ENCODE assay signal across 19 cellular contexts in genomic region chr1:40197656-40198055, GRCh38. TPM values are rescaled to one million over a fixed set of nuclear protein-coding genes. Genes with fewer than 3 reads are reported as not detected.
DNase-seq lines count a peak whose midpoint lies in the region; ATAC-seq, FAIRE-seq and TF ChIP-seq lines count a peak whose summit lies in the region.
"Had no signal": no experiment of that assay in that cellular context is flagged by ENCODE, and none has a peak within 500 bp of the region (broad histone marks: within the 10 kb centered on the region; RNA-seq: fewer than 3 reads in every experiment).

No MANE protein-coding gene starts in this region.

- H3K36me3 ChIP-seq in cardiac muscle cell = peaks cover 30% of the 10 kb centered on the region
- peaks cover 0 to 92% (median 9%) of the 10 kb centered on the region in 9 donors for H3K36me3 ChIP-seq in heart right ventricle
- H3K36me3 ChIP-seq in OCI-LY1 (ENCODE audit: insufficient read depth, low read length) = peaks cover 59% of the 10 kb centered on the region
- peaks cover 59% of the 10 kb centered on the region for H3K36me3 ChIP-seq in endodermal cell (ENCODE audit: control insufficient read depth, insufficient read depth, low read length)
- peaks cover 74% of the 10 kb centered on the region for H3K36me3 ChIP-seq in lower lobe of right lung
- H3K36me3 ChIP-seq: uterus had no signal

- ATAC-seq in heart right ventricle (no peak), lower lobe of right lung (no peak)
- ATAC-seq: gastroesophageal sphincter had no signal

- no peaks in the 10 kb centered on the region for H4K20me1 ChIP-seq in OCI-LY1 (ENCODE audit: insufficient read depth, low read length)

- no peak for TF ChIP-seq POLR2A in GM12891 (IDR thresholded peaks at IDR 0.05; ENCODE audit: low read depth, low read length)

- H3K9me3 ChIP-seq in cardiac muscle cell (ENCODE audit: low read depth) (no peaks in the 10 kb centered on the region), heart right ventricle (no peaks in the 10 kb centered on the region), OCI-LY1 (ENCODE audit: low read length) (no peaks in the 10 kb centered on the region), endodermal cell (ENCODE audit: control insufficient read depth, low read length) (no peaks in the 10 kb centered on the region), lower lobe of right lung (no peaks in the 10 kb centered on the region)
- H3K9me3 ChIP-seq: gastroesophageal sphincter, uterus had no signal

- H3K27ac Mint-ChIP-seq in endodermal cell (no peak overlapping the region), mesothelial cell of epicardium (no peak overlapping the region)

- H3K4me1 ChIP-seq in cardiac muscle cell (ENCODE audit: low read depth) = no peaks in the 10 kb centered on the region
- peaks cover 0 to 15% (median 10%) of the 10 kb centered on the region in 9 donors for H3K4me1 ChIP-seq in heart right ventricle
- H3K4me1 ChIP-seq in OCI-LY1 (ENCODE audit: insufficient read depth, low read length, severe bottlenecking) = no peaks in the 10 kb centered on the region
- no peaks in the 10 kb centered on the region for H3K4me1 ChIP-seq in endodermal cell (ENCODE audit: control insufficient read depth, insufficient read depth, low read length)
- H3K4me1 ChIP-seq in lower lobe of right lung = no peaks in the 10 kb centered on the region
- H3K4me1 ChIP-seq: gastroesophageal sphincter, uterus had no signal

- FAIRE-seq in GM12891 (lab: Jason Lieb, UNC) = no peak

- H3K4me2 ChIP-seq in OCI-LY1 (ENCODE audit: low read length) = no peak overlapping the region

- H3K27me3 ChIP-seq in cardiac muscle cell (no peaks in the 10 kb centered on the region), heart right ventricle (no peaks in the 10 kb centered on the region), OCI-LY1 (ENCODE audit: insufficient read depth, low read length) (no peaks in the 10 kb centered on the region), endodermal cell (ENCODE audit: control insufficient read depth, insufficient read depth, low read length, poor library complexity, severe bottlenecking) (no peaks in the 10 kb centered on the region), lower lobe of right lung (ENCODE audit: low read depth) (no peaks in the 10 kb centered on the region)
- H3K27me3 ChIP-seq: gastroesophageal sphincter, uterus had no signal

- no peak overlapping the region for H2AFZ ChIP-seq in OCI-LY1 (ENCODE audit: low read length)

- H3K4me3 ChIP-seq in cardiac muscle cell = no peak overlapping the region
- H3K4me3 ChIP-seq in heart right ventricle = no peak overlapping the region
- no peak overlapping the region for H3K4me3 ChIP-seq in OCI-LY1 (ENCODE audit: low read depth, low read length, poor library complexity, severe bottlenecking)
- H3K4me3 ChIP-seq in endodermal cell (ENCODE audit: low read length) = no peak overlapping the region
- H3K4me3 ChIP-seq in lower lobe of right lung = no peak overlapping the region
- H3K4me3 ChIP-seq: gastroesophageal sphincter, uterus had no signal

- H3F3A ChIP-seq in OCI-LY1 (ENCODE audit: insufficient read depth, low read length) = no peaks in the 10 kb centered on the region

- H3K36me3 Mint-ChIP-seq in endodermal cell (ENCODE audit: low read depth) = peaks cover 32% of the 10 kb centered on the region
- H3K36me3 Mint-ChIP-seq in mesothelial cell of epicardium = peaks cover 20% of the 10 kb centered on the region

- TF ChIP-seq CTCF in cardiac muscle cell (IDR thresholded peaks at IDR 0.05; ENCODE audit: low read depth, low read length) (peak; percentile 12), heart right ventricle (IDR thresholded peaks at IDR 0.05) (peak in 2 of 9 donors; percentile 20), OCI-LY1 (IDR thresholded peaks at IDR 0.05; ENCODE audit: low read length) (peak; percentile 41; the same call in 1 of the 2 replicates), endodermal cell (conservative IDR thresholded peaks at IDR 0.05) (peak; percentile 43), lower lobe of right lung (IDR thresholded peaks at IDR 0.05) (no peak), mesothelial cell of epicardium (IDR thresholded peaks at IDR 0.05; ENCODE audit: unreplicated experiment) (no peak)

- DNase-seq in cardiac muscle cell (ENCODE audit: low read depth in 1 of 2, low spot score in 1 of 2) (no peak), heart right ventricle (no peak), endodermal cell (no peak), lower lobe of right lung (no peak), GM12891 (ENCODE audit: insufficient read length, low spot score) (no peak), mesothelial cell of epicardium (ENCODE audit: low spot score in 2 of 2, unreplicated experiment in 2 of 2) (no peak)
- DNase-seq in stimulated activated CD4-positive, alpha-beta T cell treated with anti-CD3 and anti-CD28 coated beads, Interleukin-1b, Interleukin-23, amount 100 ng/mL, for 48 hours = no peak
- DNase-seq: activated CD4-positive, CD25-positive, alpha-beta regulatory T cell; activated CD8-positive, alpha-beta memory T cell treated with anti-CD3 and anti-CD28 coated beads, Interleukin-2, amount 50 U/mL, for 4 hours; activated naive CD4-positive, alpha-beta T cell treated with anti-CD3 and anti-CD28 coated beads, Interleukin-2, amount 50 U/mL, for 16 hours; AML-193; DMS79 treated with DMSO at 0.1 percent for 48 hours; mesendoderm; NK-92 treated with Interleukin-12 subunit alpha and Interleukin-12 subunit beta, amount 100 ng/mL, for 24 hours; uterus had no signal

- H3K27ac ChIP-seq in cardiac muscle cell (no peak overlapping the region), heart right ventricle (no peak overlapping the region), OCI-LY1 (ENCODE audit: low read depth, low read length, poor library complexity, severe bottlenecking) (no peak overlapping the region), endodermal cell (ENCODE audit: low read depth, low read length) (no peak overlapping the region), lower lobe of right lung (no peak overlapping the region)
- H3K27ac ChIP-seq: gastroesophageal sphincter, uterus had no signal

- no peak overlapping the region for H3K9ac ChIP-seq in OCI-LY1 (ENCODE audit: low read length)
- no peak overlapping the region for H3K9ac ChIP-seq in endodermal cell (ENCODE audit: extremely low read depth, low read length, poor library complexity, severe bottlenecking)

- intact Hi-C loops in heart right ventricle (cut with DNase I) (no loop called here), lower lobe of right lung (cut with DNase I) (no loop called here)

- no peaks in the 10 kb centered on the region for H3K4me1 Mint-ChIP-seq in endodermal cell
- no peaks in the 10 kb centered on the region for H3K4me1 Mint-ChIP-seq in mesothelial cell of epicardium

- 95 to 100% methylated on average over 1 of the region's 1 CpG for WGBS in heart right ventricle, 2 donors
- WGBS in endodermal cell (ENCODE audit: insufficient coverage in 1 of 2, insufficient read length in 1 of 2), 2 experiments = 94 to 100% methylated on average over 1 of the region's 1 CpG

- H3K27me3 Mint-ChIP-seq in endodermal cell (ENCODE audit: insufficient read depth) (no peaks in the 10 kb centered on the region), mesothelial cell of epicardium (ENCODE audit: low read depth) (no peaks in the 10 kb centered on the region)

- H3K79me2 ChIP-seq in OCI-LY1 (ENCODE audit: insufficient read depth, low read length) = no peaks in the 10 kb centered on the region

- H3K9me2 ChIP-seq in OCI-LY1 (ENCODE audit: low read depth, low read length) = no peaks in the 10 kb centered on the region

- H3K4me3 Mint-ChIP-seq in endodermal cell = no peak overlapping the region
- H3K4me3 Mint-ChIP-seq in mesothelial cell of epicardium = no peak overlapping the region

- H3K9me3 Mint-ChIP-seq in endodermal cell = no peaks in the 10 kb centered on the region
- no peaks in the 10 kb centered on the region for H3K9me3 Mint-ChIP-seq in mesothelial cell of epicardium

TF ChIP-seq in GM12891, 5 proteins besides CTCF, POLR2A, EP300 and RAD21:
- TF ChIP-seq PAX5 (IDR thresholded peaks at IDR 0.05; ENCODE audit: insufficient read depth, low read length, severe bottlenecking) (no peak), SPI1 (IDR thresholded peaks at IDR 0.05; ENCODE audit: low read depth, low read length) (no peak), POU2F2 (IDR thresholded peaks at IDR 0.05; ENCODE audit: low read depth, low read length) (no peak), TAF1 (IDR thresholded peaks at IDR 0.05; ENCODE audit: low read depth, low read length) (no peak), POLR2AphosphoS5 (IDR thresholded peaks at IDR 0.05; ENCODE audit: low read depth, low read length) (no peak)

RNA-seq across cellular contexts. Expression of gene RLF, which starts 36.5 kb away (rescaled TPM):
- 19.0 and 27.5 TPM in 2 replicates for total RNA-seq in cardiac muscle cell
- 6.7 and 13.6 TPM in 2 replicates for polyA plus RNA-seq in cardiac muscle cell
- total RNA-seq in heart right ventricle = 10 to 100 TPM; 10.2 to 17.3 (median 12.6) TPM
- polyA plus RNA-seq in heart right ventricle = 1 to 10 TPM; 3.8 to 4.0 TPM
- 10 to 100 TPM; 18.8 to 23.3 TPM for total RNA-seq in endodermal cell
- 23.9 TPM for polyA plus RNA-seq in endodermal cell (2013, experiment 1 of 2)
- polyA plus RNA-seq in endodermal cell (2013, experiment 2 of 2) = 23.6 TPM
- 13.4 TPM for total RNA-seq in lower lobe of right lung
- polyA plus RNA-seq in GM12891 (2012; ENCODE audit: low read depth, missing spikeins) = 8.1 TPM
- 33.2 to 33.6 TPM (median 33.3 TPM) in 3 replicates for total RNA-seq in mesothelial cell of epicardium

RNA-seq across cellular contexts. Expression of gene TMCO2, which starts 50.1 kb away (rescaled TPM):
- total RNA-seq in cardiac muscle cell (not detected in 2 replicates), heart right ventricle (not detected), endodermal cell (not detected), lower lobe of right lung (not detected), mesothelial cell of epicardium (not detected in 3 replicates)
- polyA plus RNA-seq in cardiac muscle cell (not detected in 2 replicates), heart right ventricle (not detected)
- polyA plus RNA-seq in endodermal cell (2013, experiment 1 of 2) = not detected
- not detected for polyA plus RNA-seq in endodermal cell (2013, experiment 2 of 2)
- polyA plus RNA-seq in GM12891 (2012; ENCODE audit: low read depth, missing spikeins) = not detected
- total RNA-seq: cardiac septum, gastroesophageal sphincter, skeletal muscle tissue, uterus had no signal

Comparison
In these comparisons a context has a peak if more than half of its experiments do, and no peak if none do; other contexts are left out.
1. CTCF ChIP-seq: peak in cardiac muscle cell (single experiment), OCI-LY1 (single experiment) and endodermal cell (single experiment); none in lower lobe of right lung (single experiment) and mesothelial cell of epicardium (single experiment).